Comparison of ENCODE assay signal across 9 cellular contexts in the genomic region with DNA sequence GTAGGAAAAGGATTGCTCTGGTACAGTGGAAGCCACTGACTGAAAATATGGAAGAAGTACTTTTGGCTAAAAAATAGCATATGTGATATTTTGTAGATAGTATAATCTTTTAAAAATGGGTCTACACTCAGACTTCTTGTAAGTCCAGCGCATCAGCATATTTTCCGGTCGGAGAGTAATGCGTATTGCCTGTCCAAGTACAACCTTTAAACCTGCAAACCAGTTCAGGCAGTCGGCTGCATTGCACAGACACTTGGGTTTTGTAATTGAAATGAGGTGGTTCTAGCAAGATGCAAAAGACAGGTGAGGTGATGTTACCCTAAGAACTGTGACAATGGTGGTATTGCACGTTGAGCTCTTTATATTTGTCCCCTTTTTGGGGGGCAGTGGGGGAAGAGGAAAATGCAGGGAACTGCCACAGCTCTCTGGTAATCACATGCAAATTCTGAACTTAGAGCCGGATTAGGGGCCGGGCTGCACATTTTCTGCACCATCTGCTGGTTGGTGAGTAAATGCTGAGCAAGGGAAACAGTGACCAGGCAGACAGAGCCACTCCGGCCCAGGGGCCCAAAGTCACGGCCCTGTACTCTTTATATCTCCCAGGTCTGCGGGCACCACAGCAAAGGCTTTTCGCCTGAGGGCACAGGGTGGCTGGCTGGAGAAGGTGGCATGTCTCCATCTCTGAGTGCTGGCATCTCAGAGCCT. TPM values are rescaled to one million over a fixed set of nuclear protein-coding genes. Genes with fewer than 3 reads are reported as not detected.
DNase-seq lines count a peak whose midpoint lies in the region; ATAC-seq and TF ChIP-seq lines count a peak whose summit lies in the region.
"Had no signal": no experiment of that assay in that cellular context is flagged by ENCODE, and none has a peak within 500 bp of the region (broad histone marks: within the 10 kb centered on the region; RNA-seq: fewer than 3 reads in every experiment).

No MANE protein-coding gene starts in this region.

- DNase-seq in GM10266 (ENCODE audit: extremely low spot score) = peak; percentile 65
- no peak for DNase-seq in central memory CD8-positive, alpha-beta T cell (ENCODE audit: low spot score in 2 of 2)
- DNase-seq in neural crest cell (ENCODE audit: low read depth, low spot score) = no peak
- DNase-seq in NCI-H1417 treated with DMSO at 0.1 percent for 48 hours (lab: John Stamatoyannopoulos, UW) = no peak
- no peak for DNase-seq in effector CD4-positive, alpha-beta T cell
- no peak for DNase-seq in Kasumi-1 (lab: John Stamatoyannopoulos, UW)
- DNase-seq: T-helper 9 cell had no signal

- H3K36me3 Mint-ChIP-seq in central memory CD8-positive, alpha-beta T cell (ENCODE audit: insufficient read depth) = peaks cover 3% of the 10 kb centered on the region
- no peaks in the 10 kb centered on the region for H3K36me3 Mint-ChIP-seq in neural crest cell (ENCODE audit: low read depth)

- peaks cover 78% of the 10 kb centered on the region for H3K4me1 Mint-ChIP-seq in central memory CD8-positive, alpha-beta T cell
- H3K4me1 Mint-ChIP-seq in neural crest cell = peaks cover 37% of the 10 kb centered on the region

- no peak overlapping the region for H3K27ac Mint-ChIP-seq in central memory CD8-positive, alpha-beta T cell (ENCODE audit: low read depth)
- no peak overlapping the region for H3K27ac Mint-ChIP-seq in neural crest cell (ENCODE audit: unreplicated experiment)

- peaks cover 21% of the 10 kb centered on the region for H3K27me3 Mint-ChIP-seq in central memory CD8-positive, alpha-beta T cell
- peaks cover 30% of the 10 kb centered on the region for H3K27me3 Mint-ChIP-seq in neural crest cell (ENCODE audit: low read depth)

- no peaks in the 10 kb centered on the region for H3K9me3 Mint-ChIP-seq in central memory CD8-positive, alpha-beta T cell
- H3K9me3 Mint-ChIP-seq in neural crest cell = no peaks in the 10 kb centered on the region

- ATAC-seq in HG02798 (IDR thresholded peaks at IDR 0.05; ENCODE audit: poor library complexity, unreplicated experiment) (peak; percentile 38), HG03045 (IDR thresholded peaks at IDR 0.05; ENCODE audit: unreplicated experiment) (no peak)
- ATAC-seq in central memory CD8-positive, alpha-beta T cell (replicated peaks; ENCODE audit: extremely low read depth, poor library complexity, severe bottlenecking) = no peak

- no peak for TF ChIP-seq CTCF in GM10266 (IDR thresholded peaks at IDR 0.05; ENCODE audit: control insufficient read depth, insufficient read depth, low read depth, missing control alignments)
- TF ChIP-seq CTCF in neural crest cell (conservative IDR thresholded peaks at IDR 0.05) = no peak

- H3K4me3 Mint-ChIP-seq in central memory CD8-positive, alpha-beta T cell = peak overlapping the region; percentile 86
- peak overlapping the region; percentile 93 for H3K4me3 Mint-ChIP-seq in neural crest cell

RNA-seq across cellular contexts. Expression of a gene that starts 2.3 kb away (rescaled TPM):
- total RNA-seq in neural crest cell = 11.8 and 12.4 TPM in 2 replicates
